10 cellular contexts compared by ENCODE assay signal in genomic region chr1:201917362-201918033, GRCh38. TPM values are rescaled to one million over a fixed set of nuclear protein-coding genes. Genes with fewer than 3 reads are reported as not detected.
DNase-seq lines count a peak whose midpoint lies in the region; ATAC-seq, FAIRE-seq and TF ChIP-seq lines count a peak whose summit lies in the region.
"Had no signal": no experiment of that assay in that cellular context is flagged by ENCODE, and none has a peak within 500 bp of the region (broad histone marks: within the 10 kb centered on the region; RNA-seq: fewer than 3 reads in every experiment).

No MANE protein-coding gene starts in this region.

- H4K20me1 ChIP-seq in IMR-90 (ENCODE audit: insufficient read depth, low read length) (peaks cover 5% of the 10 kb centered on the region; the same call in 1 of the 2 replicates), HepG2 (ENCODE audit: insufficient read depth, low read length) (no peaks in the 10 kb centered on the region)

- no peaks in the 10 kb centered on the region for H3K79me2 ChIP-seq in HepG2 (ENCODE audit: insufficient read depth, low read length)

- H3K4ac ChIP-seq in IMR-90 (ENCODE audit: low read depth, low read length) = peak overlapping the region; percentile 98

- CTCF ChIA-PET in IMR-90 (lab: Yijun Ruan, JAX) = interaction anchor here (0.9 kb wide), 1 partner anchor 21 kb away, joined by 3 read pairs; no protein-coding TSS in a partner anchor
- CTCF ChIA-PET in HepG2 (lab: Yijun Ruan, JAX; ENCODE audit: low intra/inter-chr PET ratio, low total read pairs) = no interaction called here

- H3K23ac ChIP-seq in IMR-90 (ENCODE audit: low read depth, low read length) = peak overlapping the region; percentile 98

- H2AFZ ChIP-seq in IMR-90 (replicated peaks; ENCODE audit: low read length, poor library complexity) (peak overlapping the region; percentile 71), HepG2 (ENCODE audit: low read length) (no peak overlapping the region)

- no peak for FAIRE-seq in HepG2 (lab: Jason Lieb, UNC)
- FAIRE-seq: H1 had no signal

- no peaks in the 10 kb centered on the region for H3K27me3 ChIP-seq in IMR-90 (ENCODE audit: control insufficient read depth, insufficient read depth, low read length)
- peaks cover 3 to 29% of the 10 kb centered on the region in 2 experiments; a peak in 4 of 5 replicates for H3K27me3 ChIP-seq in HepG2 (ENCODE audit: control insufficient read depth in 1 of 2, insufficient read depth in 2 of 2, low read length in 2 of 2)
- no peaks in the 10 kb centered on the region for H3K27me3 ChIP-seq in suprapubic skin

- H4K8ac ChIP-seq in IMR-90 (ENCODE audit: low read depth in 2 of 2, low read length in 2 of 2) = peak overlapping the region; percentile 80 to 95

- TF ChIP-seq CTCF in IMR-90 (conservative IDR thresholded peaks at IDR 0.05; ENCODE audit: low read depth, low read length) (no peak), choroid plexus epithelial cell (conservative IDR thresholded peaks at IDR 0.05; ENCODE audit: low read depth, low read length) (peak; percentile 5), HepG2 (CRISPR knock-in tag; IDR thresholded peaks at IDR 0.05) (no peak), suprapubic skin (IDR thresholded peaks at IDR 0.05) (no peak)

- H2AK9ac ChIP-seq in IMR-90 (replicated peaks; ENCODE audit: low read depth, low read length, poor library complexity) = peak overlapping the region; percentile 85

- H3K9me3 ChIP-seq in IMR-90 (ENCODE audit: control insufficient read depth, insufficient read depth, low read length) (no peaks in the 10 kb centered on the region), HepG2 (ENCODE audit: low read length) (no peaks in the 10 kb centered on the region), suprapubic skin (no peaks in the 10 kb centered on the region)

- peak overlapping the region; percentile 96 for H2BK20ac ChIP-seq in IMR-90 (ENCODE audit: low read depth, low read length)

- peak overlapping the region; percentile 98 for H2BK120ac ChIP-seq in IMR-90 (ENCODE audit: low read depth, low read length)

- peak overlapping the region; percentile 60 for H3K4me2 ChIP-seq in IMR-90 (ENCODE audit: low read depth, low read length)
- no peak overlapping the region for H3K4me2 ChIP-seq in HepG2 (ENCODE audit: low read depth, low read length)

- peaks cover 44 to 69% of the 10 kb centered on the region in 2 experiments for H3K79me1 ChIP-seq in IMR-90 (ENCODE audit: low read depth in 1 of 2, low read length in 2 of 2)

- peak overlapping the region; percentile 78 for H4K5ac ChIP-seq in IMR-90 (ENCODE audit: low read depth, low read length)

- H3K9ac ChIP-seq in IMR-90 (ENCODE audit: low read depth, low read length) = peak overlapping the region; percentile 87
- no peak overlapping the region for H3K9ac ChIP-seq in HepG2 (ENCODE audit: insufficient read depth, low read depth, low read length)

- no peak for TF ChIP-seq EP300 in HepG2 (IDR thresholded peaks at IDR 0.05; ENCODE audit: low read depth in 2 of 2, low read length in 2 of 2)
- no peak for TF ChIP-seq EP300 in HepG2 (CRISPR knock-in tag; IDR thresholded peaks at IDR 0.05; ENCODE audit: borderline replicate concordance)
- TF ChIP-seq EP300 in suprapubic skin (IDR thresholded peaks at IDR 0.05) = peak; percentile 7

- BruUV-seq in IMR-90 (replicated peaks; lab: Mats Ljungman, UMichigan) = no TSS peak
- BruUV-seq in HepG2 (replicated peaks; lab: Mats Ljungman, UMichigan) = no TSS peak

- peak overlapping the region; percentile 94 for H2BK15ac ChIP-seq in IMR-90 (ENCODE audit: low read depth, low read length)

- H3K4me3 ChIP-seq in IMR-90 (ENCODE audit: insufficient read depth, low read depth, low read length) (no peak overlapping the region), choroid plexus epithelial cell (ENCODE audit: low read depth, low read length) (no peak overlapping the region), HepG2 (replicated peaks in 1 of 3; ENCODE audit: insufficient read depth in 1 of 3, low read depth in 2 of 3, low read length in 3 of 3) (no peak overlapping the region), suprapubic skin (no peak overlapping the region)

- dilution Hi-C loops in IMR-90 (cut with HindIII; ENCODE audit: low sequenced_read_pairs, unreplicated experiment) = no loop called here

- peak; percentile 63 for ATAC-seq in IMR-90 (ENCODE audit: low read depth)
- ATAC-seq in HepG2 = peak; percentile 20
- ATAC-seq in HG02763 (IDR thresholded peaks at IDR 0.05; ENCODE audit: unreplicated experiment) = no peak
- no peak for ATAC-seq in HG02970 (IDR thresholded peaks at IDR 0.05; ENCODE audit: low FRiP score, unreplicated experiment)

- intact Hi-C loops in IMR-90 (cut with micrococcal nuclease) = loop anchor here (2.0 kb wide), 2 partner anchors 21 to 29 kb away; partner anchors contain the start of gene LMOD1
- intact Hi-C loops in HepG2 (cut with micrococcal nuclease; ENCODE audit: unreplicated experiment) = no loop called here

- H3K36me3 ChIP-seq in IMR-90 (ENCODE audit: control insufficient read depth, insufficient read depth, low read length) (peaks cover 13% of the 10 kb centered on the region), HepG2 (replicated peaks in 1 of 2; ENCODE audit: control insufficient read depth in 1 of 2, insufficient read depth in 2 of 2, low read length in 2 of 2) (no peaks in the 10 kb centered on the region), suprapubic skin (no peaks in the 10 kb centered on the region)

- TF ChIP-seq RAD21 in IMR-90 (IDR thresholded peaks at IDR 0.05; ENCODE audit: low read length) (no peak), HepG2 (CRISPR knock-in tag; IDR thresholded peaks at IDR 0.05) (no peak)

- peaks cover 44% of the 10 kb centered on the region for H3K9me1 ChIP-seq in IMR-90 (ENCODE audit: insufficient read depth, low read length)

- peak overlapping the region; percentile 96 for H3K56ac ChIP-seq in IMR-90 (ENCODE audit: extremely low read depth, insufficient read depth, low read length)

- H3K27ac ChIP-seq in IMR-90 (ENCODE audit: insufficient read depth, low read length) (peak overlapping the region; percentile 97), HepG2 (ENCODE audit: extremely low read length, insufficient read depth, low read length) (no peak overlapping the region), suprapubic skin (peak overlapping the region; percentile 85)

- DNase-seq in IMR-90 = peak; percentile 94
- peak; percentile 88 for DNase-seq in choroid plexus epithelial cell (ENCODE audit: low read depth)
- DNase-seq in HepG2 (ENCODE audit: low spot score) = no peak
- no peak for DNase-seq in suprapubic skin (ENCODE audit: low spot score in 2 of 2)
- no peak for DNase-seq in stimulated activated CD4-positive, alpha-beta T cell treated with anti-CD3 and anti-CD28 coated beads, Interleukin-4, amount 100 ng/mL, for 4 hours
- DNase-seq in NCI-H748 (lab: John Stamatoyannopoulos, UW; ENCODE audit: unreplicated experiment) = no peak
- DNase-seq: T-helper 1 cell had no signal

- H3K14ac ChIP-seq in IMR-90 (replicated peaks; ENCODE audit: low read depth, low read length) = peak overlapping the region; percentile 97

- peak overlapping the region; percentile 88 for H3K18ac ChIP-seq in IMR-90 (ENCODE audit: low read depth, low read length)

- POLR2A ChIA-PET in IMR-90 (lab: Charles Lee; ENCODE audit: unreplicated experiment) (interaction anchor here (1.3 to 1.5 kb wide), 2 partner anchors 13 to 29 kb away, joined by 5 to 8 read pairs; partner anchors contain the start of gene LMOD1), HepG2 (lab: Yijun Ruan, JAX) (no interaction called here)

- in situ Hi-C loops in IMR-90 (cut with MboI; ENCODE audit: low sequenced_read_pairs) = no loop called here
- in situ Hi-C loops in HepG2 (cut with HindIII; ENCODE audit: extremely low pct_ligation_motif_present, low pct_unique_long_range_greater_than_20kb) = no loop called here

- TF ChIP-seq POLR2A in IMR-90 (IDR thresholded peaks at IDR 0.05; ENCODE audit: low read depth, low read length) (no peak), HepG2 (IDR thresholded peaks at IDR 0.05; ENCODE audit: insufficient read depth in 1 of 2, low read depth in 2 of 2, low read length in 2 of 2) (no peak), suprapubic skin (IDR thresholded peaks at IDR 0.05) (no peak)

- WGBS in IMR-90 (ENCODE audit: extremely low coverage in 2 of 2, insufficient read length in 1 of 2), 2 experiments = 59% methylated on average over 4 of the region's 7 CpGs; no CpG with 5 or more reads in 1 of the 2 experiments
- WGBS in HepG2 (ENCODE audit: low lambda C conversion rate) = 48% methylated on average over 5 of the region's 7 CpGs
- 62% methylated on average over 7 of the region's 7 CpGs for WGBS in suprapubic skin

- peak overlapping the region; percentile 92 for H2BK5ac ChIP-seq in IMR-90 (ENCODE audit: low read depth, low read length, poor library complexity, severe bottlenecking)

- H2AK5ac ChIP-seq in IMR-90 (ENCODE audit: low read depth, low read length) = peak overlapping the region; percentile 99

- peaks cover 40% of the 10 kb centered on the region for H3K4me1 ChIP-seq in IMR-90 (ENCODE audit: control insufficient read depth, insufficient read depth, low read length)
- H3K4me1 ChIP-seq in HepG2 (ENCODE audit: insufficient read depth, low read length) = peaks cover 14% of the 10 kb centered on the region
- peaks cover 21% of the 10 kb centered on the region for H3K4me1 ChIP-seq in suprapubic skin

- peak overlapping the region; percentile 99 for H4K91ac ChIP-seq in IMR-90 (ENCODE audit: insufficient read depth, low read depth, low read length)

RNA-seq across cellular contexts. Expression of gene SHISA4, which starts 28.8 kb away (rescaled TPM):
- total RNA-seq in IMR-90 (2012; rRNA removed) (10.0 and 11.1 TPM in 2 replicates), HepG2 (2016; rRNA removed; fragmentation: Illumina TruSeq; extraction: Trizol) (0.24 and 0.51 TPM in 2 replicates), suprapubic skin (10 to 100 TPM in 1 of 4 donors, 1 to 10 TPM in 3; 5.3 to 19.4 (median 6.7) TPM)
- polyA plus RNA-seq in IMR-90 (2012; rRNA removed) (34.8 and 47.8 TPM in 2 replicates), HepG2 (2011; rRNA removed) (1.0 and 1.1 TPM in 2 replicates)
- polyA plus RNA-seq in IMR-90 (2012; cell fraction: cytosol; rRNA removed) = 29.9 and 53.0 TPM in 2 replicates
- polyA plus RNA-seq in IMR-90 (2012; cell fraction: nucleus; rRNA removed; ENCODE audit: low replicate concordance) = 15.0 and 28.3 TPM in 2 replicates
- total RNA-seq in HepG2 (2016; cell fraction: cytosol; rRNA removed; fragmentation: Illumina TruSeq; extraction: Trizol; ENCODE audit: low read depth) = 0.97 and 1.8 TPM in 2 replicates
- 0.21 and 0.45 TPM in 2 replicates for total RNA-seq in HepG2 (2016; cell fraction: insoluble cytoplasmic fraction; rRNA removed; fragmentation: Illumina TruSeq; extraction: Trizol)
- 0.86 and 1.4 TPM in 2 replicates for total RNA-seq in HepG2 (2016; cell fraction: membrane; rRNA removed; fragmentation: Illumina TruSeq; extraction: Trizol)
- 0.44 and 0.47 TPM in 2 replicates for total RNA-seq in HepG2 (2016; cell fraction: nucleus; rRNA removed; fragmentation: Illumina TruSeq; extraction: Trizol)
- polyA plus RNA-seq in HepG2 (2011; cell fraction: cytosol; rRNA removed) = 0.59 and 1.4 TPM in 2 replicates
- polyA plus RNA-seq in HepG2 (2011; cell fraction: nucleus; rRNA removed) = 0.83 and 1.5 TPM in 2 replicates
- polyA plus RNA-seq in HepG2 (2012) = 0.17 TPM in 1 of 2 replicates, not detected in the other
- polyA plus RNA-seq in HepG2 (2016; cell fraction: cytosol; fragmentation: Illumina TruSeq; extraction: Trizol; ENCODE audit: low read depth) = 2.6 and 3.1 TPM in 2 replicates
- 0.36 and 0.81 TPM in 2 replicates for polyA plus RNA-seq in HepG2 (2016; cell fraction: insoluble cytoplasmic fraction; fragmentation: Illumina TruSeq; extraction: Trizol; ENCODE audit: low read depth)
- polyA plus RNA-seq in HepG2 (2016; cell fraction: membrane; fragmentation: Illumina TruSeq; extraction: Trizol; ENCODE audit: low read depth) = 2.1 and 2.2 TPM in 2 replicates
- polyA plus RNA-seq in HepG2 (2016; cell fraction: nucleus; fragmentation: Illumina TruSeq; extraction: Trizol; ENCODE audit: insufficient read depth, low read depth) = 0.72 and 1.3 TPM in 2 replicates
- polyA minus RNA-seq in HepG2 (2011; rRNA and poly(A)+ RNA removed; ENCODE audit: low replicate concordance) = 1.0 and 5.4 TPM in 2 replicates
- polyA minus RNA-seq in HepG2 (2011; cell fraction: cytosol; rRNA and poly(A)+ RNA removed) = not detected in 2 replicates
- not detected in 2 replicates for polyA minus RNA-seq in HepG2 (2011; cell fraction: nucleus; rRNA and poly(A)+ RNA removed)

RNA-seq across cellular contexts. Expression of gene LMOD1, which starts 28.9 kb away (rescaled TPM):
- 44.4 and 53.2 TPM in 2 replicates for total RNA-seq in IMR-90 (2012; rRNA removed)
- 48.6 and 51.7 TPM in 2 replicates for polyA plus RNA-seq in IMR-90 (2012; rRNA removed)
- polyA plus RNA-seq in IMR-90 (2012; cell fraction: cytosol; rRNA removed) = 25.9 and 44.1 TPM in 2 replicates
- polyA plus RNA-seq in IMR-90 (2012; cell fraction: nucleus; rRNA removed; ENCODE audit: low replicate concordance) = 52.3 and 60.1 TPM in 2 replicates
- total RNA-seq in HepG2 (2016; rRNA removed; fragmentation: Illumina TruSeq; extraction: Trizol) = not detected in 2 replicates
- not detected in 2 replicates for total RNA-seq in HepG2 (2016; cell fraction: cytosol; rRNA removed; fragmentation: Illumina TruSeq; extraction: Trizol; ENCODE audit: low read depth)
- total RNA-seq in HepG2 (2016; cell fraction: insoluble cytoplasmic fraction; rRNA removed; fragmentation: Illumina TruSeq; extraction: Trizol) = not detected in 2 replicates
- total RNA-seq in HepG2 (2016; cell fraction: membrane; rRNA removed; fragmentation: Illumina TruSeq; extraction: Trizol) = not detected in 2 replicates
- total RNA-seq in HepG2 (2016; cell fraction: nucleus; rRNA removed; fragmentation: Illumina TruSeq; extraction: Trizol) = not detected in 2 replicates
- not detected in 2 replicates for polyA plus RNA-seq in HepG2 (2011; rRNA removed)
- 0.01 TPM in 1 of 2 replicates, not detected in the other for polyA plus RNA-seq in HepG2 (2011; cell fraction: cytosol; rRNA removed)
- not detected in 2 replicates for polyA plus RNA-seq in HepG2 (2011; cell fraction: nucleus; rRNA removed)
- polyA plus RNA-seq in HepG2 (2012) = not detected in 2 replicates
- not detected in 2 replicates for polyA plus RNA-seq in HepG2 (2016; cell fraction: cytosol; fragmentation: Illumina TruSeq; extraction: Trizol; ENCODE audit: low read depth)
- not detected in 2 replicates for polyA plus RNA-seq in HepG2 (2016; cell fraction: insoluble cytoplasmic fraction; fragmentation: Illumina TruSeq; extraction: Trizol; ENCODE audit: low read depth)
- not detected in 2 replicates for polyA plus RNA-seq in HepG2 (2016; cell fraction: membrane; fragmentation: Illumina TruSeq; extraction: Trizol; ENCODE audit: low read depth)
- polyA plus RNA-seq in HepG2 (2016; cell fraction: nucleus; fragmentation: Illumina TruSeq; extraction: Trizol; ENCODE audit: insufficient read depth, low read depth) = not detected in 2 replicates
- polyA minus RNA-seq in HepG2 (2011; rRNA and poly(A)+ RNA removed; ENCODE audit: low replicate concordance) = 0.07 TPM in 1 of 2 replicates, not detected in the other
- not detected in 2 replicates for polyA minus RNA-seq in HepG2 (2011; cell fraction: cytosol; rRNA and poly(A)+ RNA removed)
- polyA minus RNA-seq in HepG2 (2011; cell fraction: nucleus; rRNA and poly(A)+ RNA removed) = not detected in 2 replicates
- 10 to 100 TPM; 13.0 to 29.9 (median 18.1) TPM for total RNA-seq in suprapubic skin

RNA-seq across cellular contexts. Expression of gene TIMM17A, which starts 37.8 kb away (rescaled TPM):
- total RNA-seq in IMR-90 (2012; rRNA removed) (87.3 and 114 TPM in 2 replicates), HepG2 (2016; rRNA removed; fragmentation: Illumina TruSeq; extraction: Trizol) (97.8 and 115 TPM in 2 replicates), suprapubic skin (10 to 100 TPM; 18.8 to 24.8 (median 21.3) TPM)
- polyA plus RNA-seq in IMR-90 (2012; rRNA removed) (66.4 and 80.4 TPM in 2 replicates), HepG2 (2011; rRNA removed) (41.2 and 50.8 TPM in 2 replicates)
- 12.3 and 24.1 TPM in 2 replicates for polyA plus RNA-seq in IMR-90 (2012; cell fraction: cytosol; rRNA removed)
- 11.6 and 52.0 TPM in 2 replicates for polyA plus RNA-seq in IMR-90 (2012; cell fraction: nucleus; rRNA removed; ENCODE audit: low replicate concordance)
- 11.9 and 13.6 TPM in 2 replicates for total RNA-seq in HepG2 (2016; cell fraction: cytosol; rRNA removed; fragmentation: Illumina TruSeq; extraction: Trizol; ENCODE audit: low read depth)
- 101 and 122 TPM in 2 replicates for total RNA-seq in HepG2 (2016; cell fraction: insoluble cytoplasmic fraction; rRNA removed; fragmentation: Illumina TruSeq; extraction: Trizol)
- total RNA-seq in HepG2 (2016; cell fraction: membrane; rRNA removed; fragmentation: Illumina TruSeq; extraction: Trizol) = 28.7 and 32.9 TPM in 2 replicates
- 60.9 and 62.3 TPM in 2 replicates for total RNA-seq in HepG2 (2016; cell fraction: nucleus; rRNA removed; fragmentation: Illumina TruSeq; extraction: Trizol)
- 21.0 and 31.9 TPM in 2 replicates for polyA plus RNA-seq in HepG2 (2011; cell fraction: cytosol; rRNA removed)
- polyA plus RNA-seq in HepG2 (2011; cell fraction: nucleus; rRNA removed) = 13.4 and 17.3 TPM in 2 replicates
- 33.7 and 42.3 TPM in 2 replicates for polyA plus RNA-seq in HepG2 (2012)
- polyA plus RNA-seq in HepG2 (2016; cell fraction: cytosol; fragmentation: Illumina TruSeq; extraction: Trizol; ENCODE audit: low read depth) = 10.8 and 12.4 TPM in 2 replicates
- polyA plus RNA-seq in HepG2 (2016; cell fraction: insoluble cytoplasmic fraction; fragmentation: Illumina TruSeq; extraction: Trizol; ENCODE audit: low read depth) = 102 and 120 TPM in 2 replicates
- 20.6 and 23.3 TPM in 2 replicates for polyA plus RNA-seq in HepG2 (2016; cell fraction: membrane; fragmentation: Illumina TruSeq; extraction: Trizol; ENCODE audit: low read depth)
- polyA plus RNA-seq in HepG2 (2016; cell fraction: nucleus; fragmentation: Illumina TruSeq; extraction: Trizol; ENCODE audit: insufficient read depth, low read depth) = 92.4 and 105 TPM in 2 replicates
- polyA minus RNA-seq in HepG2 (2011; rRNA and poly(A)+ RNA removed; ENCODE audit: low replicate concordance) = 20.7 and 68.8 TPM in 2 replicates
- polyA minus RNA-seq in HepG2 (2011; cell fraction: cytosol; rRNA and poly(A)+ RNA removed) = 12.0 and 12.4 TPM in 2 replicates
- polyA minus RNA-seq in HepG2 (2011; cell fraction: nucleus; rRNA and poly(A)+ RNA removed) = 29.9 and 30.0 TPM in 2 replicates

Comparison
In these comparisons a context has a peak if more than half of its experiments do, and no peak if none do; other contexts are left out.
1. ATAC-seq: peak in IMR-90 (single experiment) and HepG2 (single experiment); none in HG02763 (single experiment) and HG02970 (single experiment).
2. DNase-seq: peak in IMR-90 (single experiment) and choroid plexus epithelial cell (single experiment); none in HepG2 (single experiment), suprapubic skin (0 of 2), stimulated activated CD4-positive, alpha-beta T cell treated with anti-CD3 and anti-CD28 coated beads, Interleukin-4, amount 100 ng/mL, for 4 hours (0 of 2) and NCI-H748 (single experiment).
3. RNA of gene LMOD1, which starts 28.9 kb away (total RNA-seq): 44.4 to 53.2 TPM in IMR-90 and 13.0 to 29.9 TPM in suprapubic skin; not detected in HepG2; every median in the first group is over 10 times any median in the second.